Comparison of ENCODE assay signal across 21 cellular contexts in the genomic region with DNA sequence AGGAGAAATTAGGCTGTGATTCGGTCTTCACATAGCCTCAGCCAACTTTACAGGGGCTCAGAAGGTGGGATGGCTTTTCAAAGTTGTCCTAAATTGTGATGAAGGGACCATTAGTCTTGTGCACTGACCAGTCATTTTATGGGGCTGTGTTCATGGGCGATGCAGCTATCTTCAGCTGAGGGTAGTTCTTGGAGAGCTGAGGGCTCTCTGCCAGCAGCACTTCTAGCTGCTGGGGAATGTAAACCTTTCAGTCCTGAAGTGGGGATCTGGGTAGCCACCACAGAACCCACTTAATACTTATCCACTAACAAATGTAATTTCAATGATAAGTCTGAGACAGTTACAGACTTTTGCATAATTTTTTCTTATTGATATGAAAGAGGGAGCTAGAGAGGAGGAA.
DNase-seq lines count a peak whose midpoint lies in the region; ATAC-seq, FAIRE-seq and TF ChIP-seq lines count a peak whose summit lies in the region.
"Had no signal": no experiment of that assay in that cellular context is flagged by ENCODE, and none has a peak within 500 bp of the region (broad histone marks: within the 10 kb centered on the region; RNA-seq: fewer than 3 reads in every experiment).

No MANE protein-coding gene starts in this region.

- H3K27ac ChIP-seq in astrocyte (ENCODE audit: low read depth, low read length) (no peak overlapping the region), lower lobe of right lung (no peak overlapping the region), stomach (peak overlapping the region in 3 of 5 donors; percentile 32 to 84 (median 33)), psoas muscle (no peak overlapping the region)
- H3K27ac ChIP-seq: BLaER1 had no signal

- H3K9me3 Mint-ChIP-seq in astrocyte (ENCODE audit: unreplicated experiment), result peaks cover 12% of the 10 kb centered on the region

- H4K20me1 ChIP-seq in astrocyte (ENCODE audit: insufficient read depth, low read length), result no peaks in the 10 kb centered on the region
- H4K20me1 ChIP-seq: BLaER1 had no signal

- 32 to 69% (median 45%) methylated on average over 2 of the region's 2 CpGs for WGBS in stomach, 5 donors
- 46 to 76% (median 73%) methylated on average over 2 of the region's 2 CpGs for WGBS in psoas muscle, 3 donors

- no peak overlapping the region for H3K4me2 ChIP-seq in astrocyte (ENCODE audit: low read length)
- H3K4me2 ChIP-seq: BLaER1 had no signal

- DNase-seq in astrocyte (ENCODE audit: low read depth) (peak; percentile 53), lower lobe of right lung (no peak), stomach (no peak), GM19240 (ENCODE audit: insufficient read length, low spot score) (no peak), psoas muscle (no peak), HTR-8/SVneo (ENCODE audit: insufficient read length, low spot score) (no peak)
- DNase-seq: CD4-positive, CD25-positive, alpha-beta regulatory T cell; DMS53; GOT3; HFFc6; KG1; MG63; NCI-H1105 treated with DMSO at 0.1 percent for 48 hours; NCI-H2029; NCI-H524 treated with DMSO at 0.1 percent for 48 hours; NCI-H774 had no signal

- H3K9me3 ChIP-seq in astrocyte (ENCODE audit: insufficient read depth, low read depth, low read length) (no peaks in the 10 kb centered on the region), lower lobe of right lung (peaks cover 6% of the 10 kb centered on the region), stomach (peaks cover 0 to 34% (median 10%) of the 10 kb centered on the region in 4 donors), psoas muscle (peaks cover 17% of the 10 kb centered on the region)
- H3K9me3 ChIP-seq: HAP-1 had no signal

- no peak for TF ChIP-seq POLR2A in stomach (IDR thresholded peaks at IDR 0.05)

- TF ChIP-seq CTCF in astrocyte (IDR thresholded peaks at IDR 0.05; ENCODE audit: insufficient read depth, low read depth, low read length), result no peak
- no peak for TF ChIP-seq CTCF in lower lobe of right lung (IDR thresholded peaks at IDR 0.05)
- TF ChIP-seq CTCF in stomach (IDR thresholded peaks at IDR 0.05), result no peak
- no peak for TF ChIP-seq CTCF in psoas muscle (IDR thresholded peaks at IDR 0.05)

- ATAC-seq in lower lobe of right lung (peak; percentile 50 to 65), psoas muscle (no peak), GM18867 (IDR thresholded peaks at IDR 0.05; ENCODE audit: unreplicated experiment) (no peak)

- H3K79me2 ChIP-seq in astrocyte (ENCODE audit: insufficient read depth, low read length), result no peaks in the 10 kb centered on the region

- H3K4me1 Mint-ChIP-seq in astrocyte (ENCODE audit: low read depth, unreplicated experiment), result peaks cover 25% of the 10 kb centered on the region
- H3K4me1 Mint-ChIP-seq: CD4-positive, CD25-positive, alpha-beta regulatory T cell had no signal

- H3K27me3 ChIP-seq in astrocyte (ENCODE audit: insufficient read depth, low read length) (no peaks in the 10 kb centered on the region), lower lobe of right lung (ENCODE audit: low read depth) (no peaks in the 10 kb centered on the region), stomach (no peaks in the 10 kb centered on the region), psoas muscle (ENCODE audit: insufficient read depth in 3 of 3, low read length in 2 of 3) (no peaks in the 10 kb centered on the region)
- H3K27me3 ChIP-seq: BLaER1, MG63 had no signal

- H3K27me3 Mint-ChIP-seq in astrocyte (ENCODE audit: low read depth, unreplicated experiment), result no peaks in the 10 kb centered on the region
- H3K27me3 Mint-ChIP-seq: CD4-positive, CD25-positive, alpha-beta regulatory T cell had no signal

- no peak overlapping the region for H2AFZ ChIP-seq in astrocyte (ENCODE audit: low read depth, low read length)

- H3K9ac ChIP-seq in astrocyte (ENCODE audit: low read length), result no peak overlapping the region
- H3K9ac ChIP-seq: BLaER1 had no signal

- TF ChIP-seq EP300 in stomach (IDR thresholded peaks at IDR 0.05), result no peak

- no peak overlapping the region for H3K4me3 Mint-ChIP-seq in astrocyte (ENCODE audit: unreplicated experiment)
- H3K4me3 Mint-ChIP-seq: CD4-positive, CD25-positive, alpha-beta regulatory T cell; HFFc6 had no signal

- no peak for FAIRE-seq in astrocyte (lab: Jason Lieb, UNC)
- FAIRE-seq in HTR-8/SVneo (lab: Jason Lieb, UNC), result no peak
- FAIRE-seq: A204.1, G401.6 had no signal

- no peak overlapping the region for H3K27ac Mint-ChIP-seq in astrocyte (ENCODE audit: unreplicated experiment)
- H3K27ac Mint-ChIP-seq: CD4-positive, CD25-positive, alpha-beta regulatory T cell; HFFc6 had no signal

- no peak overlapping the region for H3K4me3 ChIP-seq in astrocyte (ENCODE audit: insufficient read depth, low read depth, low read length)
- no peak overlapping the region for H3K4me3 ChIP-seq in lower lobe of right lung
- H3K4me3 ChIP-seq in stomach, result no peak overlapping the region
- no peak overlapping the region for H3K4me3 ChIP-seq in psoas muscle
- H3K4me3 ChIP-seq: BLaER1, HAP-1, MG63 had no signal

- intact Hi-C loops in lower lobe of right lung (cut with DNase I) (no loop called here), stomach (cut with DNase I; ENCODE audit: low total_unique reads) (no loop called here), psoas muscle (cut with DNase I) (no loop called here)

- H3K36me3 Mint-ChIP-seq in astrocyte (ENCODE audit: low read depth, unreplicated experiment), result no peaks in the 10 kb centered on the region
- H3K36me3 Mint-ChIP-seq: CD4-positive, CD25-positive, alpha-beta regulatory T cell had no signal

- H3K4me1 ChIP-seq in astrocyte (ENCODE audit: insufficient read depth, low read length) (peaks cover 21% of the 10 kb centered on the region), lower lobe of right lung (no peaks in the 10 kb centered on the region), stomach (peaks cover 0 to 7% (median 2%) of the 10 kb centered on the region in 4 donors), psoas muscle (no peaks in the 10 kb centered on the region)
- H3K4me1 ChIP-seq: BLaER1, HAP-1 had no signal

- H3K36me3 ChIP-seq in astrocyte (ENCODE audit: insufficient read depth, low read length), result no peaks in the 10 kb centered on the region
- H3K36me3 ChIP-seq in lower lobe of right lung, result no peaks in the 10 kb centered on the region
- no peaks in the 10 kb centered on the region for H3K36me3 ChIP-seq in stomach
- no peaks in the 10 kb centered on the region for H3K36me3 ChIP-seq in psoas muscle (ENCODE audit: insufficient read depth in 1 of 2, low read depth in 1 of 2)
- H3K36me3 ChIP-seq: BLaER1, HAP-1, MG63 had no signal

Comparison
In these comparisons a context has a peak if more than half of its experiments do, and no peak if none do; other contexts are left out.
1. H3K27ac ChIP-seq: peak in stomach (3 of 5); none in astrocyte (single experiment), lower lobe of right lung (single experiment) and psoas muscle (single experiment).
2. ATAC-seq: peak in lower lobe of right lung (2 of 2); none in psoas muscle (0 of 4) and GM18867 (single experiment).